In the genomic region with DNA sequence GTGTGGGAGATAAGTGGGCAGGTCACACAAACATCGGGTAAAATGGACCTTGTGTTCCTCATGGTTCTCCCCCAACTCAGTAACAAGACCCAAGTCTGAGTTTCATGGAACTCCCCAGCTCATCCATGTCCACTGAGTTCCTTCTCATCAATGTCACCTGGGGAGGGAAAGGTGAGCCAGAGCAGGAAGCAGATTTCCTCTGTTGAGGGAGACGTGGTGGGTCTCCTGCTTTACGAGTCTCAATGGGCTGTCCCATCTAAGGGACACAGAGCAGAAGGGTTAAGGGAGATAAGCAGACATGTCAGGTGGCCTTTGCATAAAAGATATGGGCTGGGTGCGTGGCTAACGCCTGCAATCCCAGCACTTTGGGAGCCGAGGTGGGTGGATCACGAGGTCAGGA, we compare ENCODE assay signal across 12 cellular contexts. TPM values are rescaled to one million over a fixed set of nuclear protein-coding genes. Genes with fewer than 3 reads are reported as not detected.
"Had no signal": no experiment of that assay in that cellular context is flagged by ENCODE, and none has a peak within 500 bp of the region (broad histone marks: within the 10 kb centered on the region; RNA-seq: fewer than 3 reads in every experiment).

No MANE protein-coding gene starts in this region.

- H3K9ac ChIP-seq: GM23248 had no signal

- H2AFZ ChIP-seq: GM23248, GM23338 had no signal

- H3K27ac ChIP-seq: GM23248 had no signal

- H3K27ac Mint-ChIP-seq: GM23338 had no signal

- DNase-seq: GM23248, GOT3, H7, H9, HCEC 1CT, HFFc6 had no signal

- H3K4me2 ChIP-seq: GM23338 had no signal

- H3K4me1 ChIP-seq: HAP-1 had no signal

- H3K4me3 Mint-ChIP-seq: GM23338, H9, HFFc6 had no signal

- FAIRE-seq: H1, H54 had no signal

- H3K9me3 ChIP-seq: HAP-1 had no signal

- ATAC-seq: GM23338, HCT116 had no signal

- H3K9me3 Mint-ChIP-seq: GM23338, H9, HFFc6 had no signal

- H3K36me3 ChIP-seq: HAP-1 had no signal

- H3K4me3 ChIP-seq: GM23248, GM23338, HAP-1 had no signal

RNA-seq across cellular contexts. Expression of a gene that starts 56.5 kb away (rescaled TPM):
- total RNA-seq: GM23248, H4, HFFc6 had no signal
- polyA plus RNA-seq: GM23248 had no signal
